1 cellular context compared by ENCODE assay signal in the genomic region with DNA sequence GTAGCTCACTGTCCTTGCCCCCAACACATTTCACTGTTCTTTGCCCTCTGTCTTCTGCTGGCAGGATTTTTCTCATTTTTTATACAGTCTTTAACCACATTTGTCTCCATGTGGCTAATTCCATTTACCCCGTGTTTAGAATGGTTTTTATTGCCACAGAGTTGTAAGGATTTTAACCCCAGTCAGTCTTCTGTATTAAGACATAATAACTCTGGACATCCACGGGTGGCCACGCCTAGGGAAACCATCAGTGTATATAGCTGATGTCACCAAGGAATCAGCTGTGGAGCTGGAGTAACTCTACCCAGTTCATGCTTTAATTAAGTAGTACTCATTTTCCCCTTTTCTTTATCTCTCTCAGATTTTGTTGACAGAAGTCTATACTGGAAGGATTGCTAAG.
TF ChIP-seq lines count a peak whose summit lies in the region.

No MANE protein-coding gene starts in this region.

TF ChIP-seq in H1, 55 proteins besides CTCF, POLR2A, EP300 and RAD21:
- no peak for TF ChIP-seq MAFK (IDR thresholded peaks at IDR 0.05; ENCODE audit: low read depth, low read length)
- no peak for TF ChIP-seq KDM5A (IDR thresholded peaks at IDR 0.05; ENCODE audit: low read length)
- no peak for TF ChIP-seq HDAC6 (IDR thresholded peaks at IDR 0.05; ENCODE audit: low read depth, low read length)
- TF ChIP-seq, protein P1, sequence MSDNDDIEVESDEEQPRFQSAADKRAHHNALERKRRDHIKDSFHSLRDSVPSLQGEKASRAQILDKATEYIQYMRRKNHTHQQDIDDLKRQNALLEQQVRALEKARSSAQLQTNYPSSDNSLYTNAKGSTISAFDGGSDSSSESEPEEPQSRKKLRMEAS (IDR thresholded peaks at IDR 0.05) = no peak
- TF ChIP-seq POLR2AphosphoS5 (IDR thresholded peaks at IDR 0.05; ENCODE audit: low read depth, low read length) = no peak
- no peak for TF ChIP-seq SP4 (IDR thresholded peaks at IDR 0.05; ENCODE audit: low read length)
- TF ChIP-seq, protein P2, sequence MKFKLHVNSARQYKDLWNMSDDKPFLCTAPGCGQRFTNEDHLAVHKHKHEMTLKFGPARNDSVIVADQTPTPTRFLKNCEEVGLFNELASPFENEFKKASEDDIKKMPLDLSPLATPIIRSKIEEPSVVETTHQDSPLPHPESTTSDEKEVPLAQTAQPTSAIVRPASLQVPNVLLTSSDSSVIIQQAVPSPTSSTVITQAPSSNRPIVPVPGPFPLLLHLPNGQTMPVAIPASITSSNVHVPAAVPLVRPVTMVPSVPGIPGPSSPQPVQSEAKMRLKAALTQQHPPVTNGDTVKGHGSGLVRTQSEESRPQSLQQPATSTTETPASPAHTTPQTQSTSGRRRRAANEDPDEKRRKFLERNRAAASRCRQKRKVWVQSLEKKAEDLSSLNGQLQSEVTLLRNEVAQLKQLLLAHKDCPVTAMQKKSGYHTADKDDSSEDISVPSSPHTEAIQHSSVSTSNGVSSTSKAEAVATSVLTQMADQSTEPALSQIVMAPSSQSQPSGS (IDR thresholded peaks at IDR 0.05; ENCODE audit: low read length) = no peak
- no peak for TF ChIP-seq BACH1 (IDR thresholded peaks at IDR 0.05; ENCODE audit: low read length)
- TF ChIP-seq TAF7 (optimal IDR thresholded peaks at IDR 0.05; ENCODE audit: borderline replicate concordance, low read depth, low read length) = no peak
- TF ChIP-seq SUZ12 (IDR thresholded peaks at IDR 0.05; ENCODE audit: low read length) = no peak
- TF ChIP-seq CBX8 (IDR thresholded peaks at IDR 0.05; ENCODE audit: borderline replicate concordance, low read depth, low read length) = no peak
- TF ChIP-seq NRF1 (IDR thresholded peaks at IDR 0.05; ENCODE audit: low read depth, low read length) = no peak
- no peak for TF ChIP-seq BRCA1 (IDR thresholded peaks at IDR 0.05; ENCODE audit: low read depth, low read length)
- TF ChIP-seq, protein P3, sequence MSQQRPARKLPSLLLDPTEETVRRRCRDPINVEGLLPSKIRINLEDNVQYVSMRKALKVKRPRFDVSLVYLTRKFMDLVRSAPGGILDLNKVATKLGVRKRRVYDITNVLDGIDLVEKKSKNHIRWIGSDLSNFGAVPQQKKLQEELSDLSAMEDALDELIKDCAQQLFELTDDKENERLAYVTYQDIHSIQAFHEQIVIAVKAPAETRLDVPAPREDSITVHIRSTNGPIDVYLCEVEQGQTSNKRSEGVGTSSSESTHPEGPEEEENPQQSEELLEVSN (IDR thresholded peaks at IDR 0.05) = no peak
